ENCODE assay signal across 15 cellular contexts in genomic region chr6:89961481-89961880, GRCh38.
A peak's percentile ranks its signal among the peaks of the same experiment; 100 is the strongest.
DNase-seq lines count a peak whose midpoint lies in the region; ATAC-seq lines count a peak whose summit lies in the region.
"Had no signal": no experiment of that assay in that cellular context is flagged by ENCODE, and none has a peak within 500 bp of the region (broad histone marks: within the 10 kb centered on the region; RNA-seq: fewer than 3 reads in every experiment).

No MANE protein-coding gene starts in this region.

- peak; percentile 36 for DNase-seq in activated CD4-positive, alpha-beta T cell treated with anti-CD3 and anti-CD28 coated beads for 36 hours
- DNase-seq in activated CD4-positive, alpha-beta T cell treated with anti-CD3 and anti-CD28 coated beads, Interleukin-2, amount 50 U/mL, for 4 hours: no peak
- DNase-seq in activated naive CD4-positive, alpha-beta T cell treated with anti-CD3 and anti-CD28 coated beads, Interleukin-2, amount 50 U/mL, for 72 hours (ENCODE audit: low spot score in 2 of 2): no peak
- no peak for DNase-seq in activated naive CD4-positive, alpha-beta T cell treated with anti-CD3 and anti-CD28 coated beads, Interleukin-2, amount 10 ng/mL, durations not matched to agents 7 days and 5 days
- no peak for DNase-seq in central memory CD8-positive, alpha-beta T cell (ENCODE audit: low spot score in 2 of 2)
- DNase-seq in D341Med (ENCODE audit: low spot score) (no peak), SIG-M5 (lab: John Stamatoyannopoulos, UW) (no peak)
- DNase-seq: 8988T, GOT3, NCI-H1105, NCI-H1694, NCI-H2227 treated with DMSO at 0.1 percent for 48 hours, NCI-H524 had no signal

- peak overlapping the region; percentile 63 for H3K27ac Mint-ChIP-seq in activated CD4-positive, alpha-beta T cell treated with anti-CD3 and anti-CD28 coated beads for 36 hours
- H3K27ac Mint-ChIP-seq in activated naive CD4-positive, alpha-beta T cell treated with anti-CD3 and anti-CD28 coated beads, Interleukin-2, amount 50 U/mL, for 72 hours: peak overlapping the region; percentile 51 to 56
- no peak overlapping the region for H3K27ac Mint-ChIP-seq in activated naive CD4-positive, alpha-beta T cell treated with anti-CD3 and anti-CD28 coated beads, Interleukin-2, amount 10 ng/mL, durations not matched to agents 7 days and 5 days
- peak overlapping the region; percentile 27 for H3K27ac Mint-ChIP-seq in central memory CD8-positive, alpha-beta T cell (ENCODE audit: low read depth)
- H3K27ac Mint-ChIP-seq in stimulated activated naive CD8-positive, alpha-beta T cell treated with anti-CD3 and anti-CD28 coated beads, Interleukin-15, Interleukin-2, amounts not matched to agents 100 ng/mL and 50 ng/mL, for 24 hours: peak overlapping the region; percentile 87

- H3K36me3 Mint-ChIP-seq in activated CD4-positive, alpha-beta T cell treated with anti-CD3 and anti-CD28 coated beads for 36 hours (ENCODE audit: low read depth): peaks cover 66% of the 10 kb centered on the region
- peaks cover 33 to 67% of the 10 kb centered on the region in 2 donors for H3K36me3 Mint-ChIP-seq in activated naive CD4-positive, alpha-beta T cell treated with anti-CD3 and anti-CD28 coated beads, Interleukin-2, amount 50 U/mL, for 72 hours
- H3K36me3 Mint-ChIP-seq in activated naive CD4-positive, alpha-beta T cell treated with anti-CD3 and anti-CD28 coated beads, Interleukin-2, amount 10 ng/mL, durations not matched to agents 7 days and 5 days: peaks cover 71% of the 10 kb centered on the region
- peaks cover 3% of the 10 kb centered on the region for H3K36me3 Mint-ChIP-seq in central memory CD8-positive, alpha-beta T cell (ENCODE audit: insufficient read depth)
- H3K36me3 Mint-ChIP-seq in stimulated activated naive CD8-positive, alpha-beta T cell treated with anti-CD3 and anti-CD28 coated beads, Interleukin-15, Interleukin-2, amounts not matched to agents 100 ng/mL and 50 ng/mL, for 24 hours (ENCODE audit: low read depth): peaks cover 92% of the 10 kb centered on the region

- ATAC-seq in activated CD4-positive, alpha-beta T cell treated with anti-CD3 and anti-CD28 coated beads for 36 hours: peak; percentile 60
- peak; percentile 57 to 70 for ATAC-seq in activated naive CD4-positive, alpha-beta T cell treated with anti-CD3 and anti-CD28 coated beads, Interleukin-2, amount 50 U/mL, for 72 hours
- ATAC-seq in central memory CD8-positive, alpha-beta T cell (replicated peaks; ENCODE audit: extremely low read depth, poor library complexity, severe bottlenecking): no peak

- intact Hi-C loops in activated CD4-positive, alpha-beta T cell treated with anti-CD3 and anti-CD28 coated beads for 36 hours (cut with DNase I, micrococcal nuclease): loop anchor here in 1 of 2 experiments (1.0 kb wide), 1 partner anchor 18 kb away; no protein-coding TSS in a partner anchor

- POLR2A ChIA-PET in activated CD4-positive, alpha-beta T cell treated with anti-CD3 and anti-CD28 coated beads for 36 hours (lab: Charles Lee): no interaction called here

- CTCF ChIA-PET in activated CD4-positive, alpha-beta T cell treated with anti-CD3 and anti-CD28 coated beads for 36 hours (lab: Charles Lee): no interaction called here
- CTCF ChIA-PET in activated naive CD4-positive, alpha-beta T cell treated with anti-CD3 and anti-CD28 coated beads, Interleukin-2, amount 10 ng/mL, durations not matched to agents 7 days and 5 days (lab: Charles Lee): interaction anchor here (0.6 to 1.2 kb wide), 3 partner anchors 9 to 516 kb away, joined by 3 read pairs; no protein-coding TSS in a partner anchor

- no peaks in the 10 kb centered on the region for H3K27me3 Mint-ChIP-seq in activated CD4-positive, alpha-beta T cell treated with anti-CD3 and anti-CD28 coated beads for 36 hours
- no peaks in the 10 kb centered on the region for H3K27me3 Mint-ChIP-seq in activated naive CD4-positive, alpha-beta T cell treated with anti-CD3 and anti-CD28 coated beads, Interleukin-2, amount 10 ng/mL, durations not matched to agents 7 days and 5 days
- H3K27me3 Mint-ChIP-seq in central memory CD8-positive, alpha-beta T cell: no peaks in the 10 kb centered on the region
- H3K27me3 Mint-ChIP-seq in stimulated activated naive CD8-positive, alpha-beta T cell treated with anti-CD3 and anti-CD28 coated beads, Interleukin-15, Interleukin-2, amounts not matched to agents 100 ng/mL and 50 ng/mL, for 24 hours: no peaks in the 10 kb centered on the region
- H3K27me3 Mint-ChIP-seq: IgD-negative memory B cell had no signal

- H3K9me3 Mint-ChIP-seq in activated CD4-positive, alpha-beta T cell treated with anti-CD3 and anti-CD28 coated beads for 36 hours (ENCODE audit: low read depth): no peaks in the 10 kb centered on the region
- peaks cover 0 to 6% of the 10 kb centered on the region in 2 donors for H3K9me3 Mint-ChIP-seq in activated naive CD4-positive, alpha-beta T cell treated with anti-CD3 and anti-CD28 coated beads, Interleukin-2, amount 50 U/mL, for 72 hours
- H3K9me3 Mint-ChIP-seq in activated naive CD4-positive, alpha-beta T cell treated with anti-CD3 and anti-CD28 coated beads, Interleukin-2, amount 10 ng/mL, durations not matched to agents 7 days and 5 days: no peaks in the 10 kb centered on the region
- H3K9me3 Mint-ChIP-seq in central memory CD8-positive, alpha-beta T cell: no peaks in the 10 kb centered on the region
- peaks cover 4% of the 10 kb centered on the region for H3K9me3 Mint-ChIP-seq in stimulated activated naive CD8-positive, alpha-beta T cell treated with anti-CD3 and anti-CD28 coated beads, Interleukin-15, Interleukin-2, amounts not matched to agents 100 ng/mL and 50 ng/mL, for 24 hours
- H3K9me3 Mint-ChIP-seq: IgD-negative memory B cell had no signal

- peaks cover 94% of the 10 kb centered on the region for H3K4me1 Mint-ChIP-seq in activated CD4-positive, alpha-beta T cell treated with anti-CD3 and anti-CD28 coated beads for 36 hours
- H3K4me1 Mint-ChIP-seq in activated naive CD4-positive, alpha-beta T cell treated with anti-CD3 and anti-CD28 coated beads, Interleukin-2, amount 10 ng/mL, durations not matched to agents 7 days and 5 days: peaks cover 45% of the 10 kb centered on the region
- peaks cover 22% of the 10 kb centered on the region for H3K4me1 Mint-ChIP-seq in central memory CD8-positive, alpha-beta T cell
- peaks cover 96% of the 10 kb centered on the region for H3K4me1 Mint-ChIP-seq in stimulated activated naive CD8-positive, alpha-beta T cell treated with anti-CD3 and anti-CD28 coated beads, Interleukin-15, Interleukin-2, amounts not matched to agents 100 ng/mL and 50 ng/mL, for 24 hours (ENCODE audit: low read depth)

- no peak overlapping the region for H3K4me3 Mint-ChIP-seq in activated CD4-positive, alpha-beta T cell treated with anti-CD3 and anti-CD28 coated beads for 36 hours
- no peak overlapping the region for H3K4me3 Mint-ChIP-seq in activated naive CD4-positive, alpha-beta T cell treated with anti-CD3 and anti-CD28 coated beads, Interleukin-2, amount 10 ng/mL, durations not matched to agents 7 days and 5 days
- no peak overlapping the region for H3K4me3 Mint-ChIP-seq in central memory CD8-positive, alpha-beta T cell
- no peak overlapping the region for H3K4me3 Mint-ChIP-seq in stimulated activated naive CD8-positive, alpha-beta T cell treated with anti-CD3 and anti-CD28 coated beads, Interleukin-15, Interleukin-2, amounts not matched to agents 100 ng/mL and 50 ng/mL, for 24 hours
